20 cellular contexts compared by ENCODE assay signal in the genomic region with DNA sequence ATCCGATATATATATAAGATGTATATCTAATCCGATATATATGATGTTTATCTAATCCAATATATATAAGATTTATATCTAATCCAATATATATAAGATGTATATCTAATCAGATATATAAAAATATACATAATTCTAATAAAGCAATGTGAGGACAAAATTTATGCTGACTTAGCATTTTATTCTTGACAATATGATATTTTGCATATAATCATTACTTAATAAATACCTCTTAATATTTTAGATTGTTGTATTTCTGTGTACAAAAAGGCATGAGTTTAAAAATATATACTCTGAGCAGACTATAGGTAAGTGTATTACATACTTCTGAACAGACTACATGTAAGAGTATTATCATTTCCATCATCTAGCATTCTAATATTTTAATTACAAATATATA. TPM values are rescaled to one million over a fixed set of nuclear protein-coding genes. Genes with fewer than 3 reads are reported as not detected.
DNase-seq lines count a peak whose midpoint lies in the region; ATAC-seq, FAIRE-seq and TF ChIP-seq lines count a peak whose summit lies in the region.
"Had no signal": no experiment of that assay in that cellular context is flagged by ENCODE, and none has a peak within 500 bp of the region (broad histone marks: within the 10 kb centered on the region; RNA-seq: fewer than 3 reads in every experiment).

No MANE protein-coding gene starts in this region.

- no peaks in the 10 kb centered on the region for H3K79me1 ChIP-seq in neuronal stem cell (ENCODE audit: low read depth, low read length)

- no peak overlapping the region for H2BK12ac ChIP-seq in neuronal stem cell (ENCODE audit: low read length)

- H3K9ac ChIP-seq in HepG2 (ENCODE audit: insufficient read depth, low read depth, low read length) (no peak overlapping the region), K562 (ENCODE audit: insufficient read depth in 1 of 2, low read depth in 2 of 2, low read length in 2 of 2) (no peak overlapping the region), neuronal stem cell (ENCODE audit: low read depth, low read length, poor library complexity) (no peak overlapping the region)
- H3K9ac ChIP-seq: BLaER1 treated with 17β-estradiol and CSF1 and Interleukin-3, amounts not matched to agents 10 nM and 100 nM; GM23248 had no signal

- H3K4me1 ChIP-seq in HepG2 (ENCODE audit: insufficient read depth, low read length) (no peaks in the 10 kb centered on the region), right lobe of liver (no peaks in the 10 kb centered on the region), K562 (replicated peaks in 1 of 2; ENCODE audit: control insufficient read depth in 2 of 2, insufficient read depth in 2 of 2, low read length in 2 of 2) (no peaks in the 10 kb centered on the region), small intestine (ENCODE audit: control insufficient read depth in 2 of 2, insufficient read depth in 1 of 2, low read depth in 1 of 2, low read length in 1 of 2) (no peaks in the 10 kb centered on the region), neuronal stem cell (ENCODE audit: control insufficient read depth in 2 of 2, insufficient read depth in 1 of 2, low read depth in 1 of 2, low read length in 2 of 2) (no peaks in the 10 kb centered on the region)
- H3K4me1 ChIP-seq: BE2C; BLaER1 treated with 17β-estradiol and CSF1 and Interleukin-3, amounts not matched to agents 10 nM and 100 nM had no signal

- no TSS peak for BruUV-seq in HepG2 (replicated peaks; lab: Mats Ljungman, UMichigan)
- BruUV-seq in K562 (replicated peaks; lab: Mats Ljungman, UMichigan) = no TSS peak

- H2AK5ac ChIP-seq in neuronal stem cell (ENCODE audit: low read depth, low read length) = no peak overlapping the region

- in situ Hi-C loops in HepG2 (cut with HindIII; ENCODE audit: extremely low pct_ligation_motif_present, low pct_unique_long_range_greater_than_20kb) = no loop called here
- in situ Hi-C loops in K562 (cut with MboI) = no loop called here

- no peak for TF ChIP-seq CTCF in HepG2 (CRISPR knock-in tag; IDR thresholded peaks at IDR 0.05)
- no peak for TF ChIP-seq CTCF in right lobe of liver (IDR thresholded peaks at IDR 0.05)
- no peak for TF ChIP-seq CTCF in K562 (IDR thresholded peaks at IDR 0.05 in 2 of 3, conservative IDR thresholded peaks at IDR 0.05 in 1 of 3; ENCODE audit: insufficient read depth in 2 of 3, low read depth in 1 of 3, low read length in 3 of 3)

- H3K79me2 ChIP-seq in HepG2 (ENCODE audit: insufficient read depth, low read length) (no peaks in the 10 kb centered on the region), K562 (ENCODE audit: control insufficient read depth, insufficient read depth, low read length) (no peaks in the 10 kb centered on the region)

- no peak for ATAC-seq in HepG2
- ATAC-seq in right lobe of liver = no peak
- no peak for ATAC-seq in K562

- TF ChIP-seq POLR2A in HepG2 (IDR thresholded peaks at IDR 0.05; ENCODE audit: insufficient read depth in 1 of 2, low read depth in 2 of 2, low read length in 2 of 2) = no peak
- TF ChIP-seq POLR2A in right lobe of liver (IDR thresholded peaks at IDR 0.05) = no peak
- no peak for TF ChIP-seq POLR2A in K562 (conservative IDR thresholded peaks at IDR 0.05)

- H4K8ac ChIP-seq in neuronal stem cell (ENCODE audit: low read depth, low read length) = no peak overlapping the region

- H3K9me1 ChIP-seq in K562 (ENCODE audit: control insufficient read depth, insufficient read depth, low read length) = no peaks in the 10 kb centered on the region

- H3K9me3 ChIP-seq in HepG2 (ENCODE audit: low read length) = no peaks in the 10 kb centered on the region
- no peaks in the 10 kb centered on the region for H3K9me3 ChIP-seq in right lobe of liver
- no peaks in the 10 kb centered on the region for H3K9me3 ChIP-seq in K562 (replicated peaks; ENCODE audit: control insufficient read depth, insufficient read depth, low read depth, low read length)
- no peaks in the 10 kb centered on the region for H3K9me3 ChIP-seq in small intestine (ENCODE audit: control insufficient read depth, low read depth)
- H3K9me3 ChIP-seq in neuronal stem cell (replicated peaks in 1 of 2; ENCODE audit: control insufficient read depth in 2 of 2, insufficient read depth in 1 of 2, low read depth in 1 of 2, low read length in 2 of 2) = no peaks in the 10 kb centered on the region
- H3K9me3 ChIP-seq: BE2C; BLaER1 treated with 17β-estradiol and CSF1 and Interleukin-3, amounts not matched to agents 10 nM and 100 nM had no signal

- H3K27me3 ChIP-seq in HepG2 (ENCODE audit: control insufficient read depth in 1 of 2, insufficient read depth in 2 of 2, low read length in 2 of 2) = no peaks in the 10 kb centered on the region; a peak in 1 of 5 replicates
- no peaks in the 10 kb centered on the region for H3K27me3 ChIP-seq in right lobe of liver
- no peaks in the 10 kb centered on the region for H3K27me3 ChIP-seq in K562 (ENCODE audit: control insufficient read depth in 2 of 2, insufficient read depth in 2 of 2, low read length in 2 of 2)
- H3K27me3 ChIP-seq in small intestine (ENCODE audit: control insufficient read depth in 2 of 2, insufficient read depth in 2 of 2, low read length in 2 of 2) = no peaks in the 10 kb centered on the region
- H3K27me3 ChIP-seq in neuronal stem cell (ENCODE audit: control insufficient read depth in 3 of 3, insufficient read depth in 3 of 3, low read depth in 1 of 3, low read length in 3 of 3) = no peaks in the 10 kb centered on the region
- H3K27me3 ChIP-seq: BE2C; BLaER1 treated with 17β-estradiol and CSF1 and Interleukin-3, amounts not matched to agents 10 nM and 100 nM had no signal

- no peak overlapping the region for H2BK120ac ChIP-seq in neuronal stem cell (ENCODE audit: low read depth, low read length)

- H4K20me1 ChIP-seq in HepG2 (ENCODE audit: insufficient read depth, low read length) = no peaks in the 10 kb centered on the region
- no peaks in the 10 kb centered on the region for H4K20me1 ChIP-seq in K562 (replicated peaks; ENCODE audit: control insufficient read depth, insufficient read depth, low read length)
- H4K20me1 ChIP-seq: BLaER1 treated with 17β-estradiol and CSF1 and Interleukin-3, amounts not matched to agents 10 nM and 100 nM had no signal

- H3K4ac ChIP-seq in neuronal stem cell (ENCODE audit: low read length) = no peak overlapping the region

- intact Hi-C loops in HepG2 (cut with micrococcal nuclease; ENCODE audit: unreplicated experiment) (no loop called here), right lobe of liver (cut with DNase I) (no loop called here), K562 (cut with micrococcal nuclease) (no loop called here)

- no peak overlapping the region for H2AFZ ChIP-seq in HepG2 (ENCODE audit: low read length)
- H2AFZ ChIP-seq in K562 (ENCODE audit: low read depth, low read length) = no peak overlapping the region
- no peak overlapping the region for H2AFZ ChIP-seq in neuronal stem cell (ENCODE audit: low read length)

- H3K14ac ChIP-seq in neuronal stem cell (ENCODE audit: low read length) = no peak overlapping the region

- H2BK5ac ChIP-seq in neuronal stem cell (ENCODE audit: low read length) = no peak overlapping the region

- H3K4me3 ChIP-seq in HepG2 (replicated peaks in 1 of 3; ENCODE audit: insufficient read depth in 1 of 3, low read depth in 2 of 3, low read length in 3 of 3) (no peak overlapping the region), right lobe of liver (no peak overlapping the region), K562 (no peak overlapping the region), small intestine (ENCODE audit: low read depth in 1 of 2, low read length in 2 of 2) (no peak overlapping the region), neuronal stem cell (ENCODE audit: low read length in 2 of 2) (no peak overlapping the region)
- H3K4me3 ChIP-seq: BLaER1 treated with 17β-estradiol and CSF1 and Interleukin-3, amounts not matched to agents 10 nM and 100 nM; GM23248 had no signal

- H3K18ac ChIP-seq in neuronal stem cell (ENCODE audit: low read length) = no peak overlapping the region

- TF ChIP-seq EP300 in HepG2 (IDR thresholded peaks at IDR 0.05; ENCODE audit: low read depth in 2 of 2, low read length in 2 of 2) = no peak
- no peak for TF ChIP-seq EP300 in HepG2 (CRISPR knock-in tag; IDR thresholded peaks at IDR 0.05; ENCODE audit: borderline replicate concordance)
- TF ChIP-seq EP300 in K562 (IDR thresholded peaks at IDR 0.05; ENCODE audit: low read length) = no peak

- no peak overlapping the region for H3K23ac ChIP-seq in neuronal stem cell (ENCODE audit: low read depth, low read length, poor library complexity)

- WGBS in HepG2 (ENCODE audit: low lambda C conversion rate) = 29% methylated on average over 2 of the region's 2 CpGs
- 96% methylated on average over 2 of the region's 2 CpGs for WGBS in right lobe of liver (ENCODE audit: insufficient coverage, low coverage, low lambda C conversion rate, missing lambda C conversion rate)
- 0% methylated on average over 2 of the region's 2 CpGs for WGBS in K562 (ENCODE audit: insufficient coverage, low coverage, missing lambda C conversion rate)
- WGBS in small intestine, 3 donors = 89 to 93% (median 91%) methylated on average over 2 of the region's 2 CpGs
- no CpG with 5 or more reads among the region's 2 CpGs for WGBS in neuronal stem cell (ENCODE audit: extremely low coverage in 2 of 2, insufficient read length in 2 of 2, insufficient replicate concordance in 1 of 2), 2 donors

- H3K27ac ChIP-seq in HepG2 (ENCODE audit: extremely low read length, insufficient read depth, low read length) = no peak overlapping the region
- H3K27ac ChIP-seq in right lobe of liver = no peak overlapping the region
- H3K27ac ChIP-seq in K562 (ENCODE audit: extremely low read depth, low read depth, low read length) = no peak overlapping the region
- no peak overlapping the region for H3K27ac ChIP-seq in small intestine (ENCODE audit: low read depth in 1 of 2, low read length in 1 of 2)
- no peak overlapping the region for H3K27ac ChIP-seq in neuronal stem cell (replicated peaks; ENCODE audit: low read length)
- H3K27ac ChIP-seq: 22Rv1; BLaER1 treated with 17β-estradiol and CSF1 and Interleukin-3, amounts not matched to agents 10 nM and 100 nM; GM23248 had no signal

- no peak overlapping the region for H4K91ac ChIP-seq in neuronal stem cell (ENCODE audit: low read depth, low read length, poor library complexity)

- POLR2A ChIA-PET in HepG2 (lab: Yijun Ruan, JAX) (no interaction called here), K562 (lab: Yijun Ruan, JAX) (no interaction called here)

- H3K4me2 ChIP-seq in HepG2 (ENCODE audit: low read depth, low read length) (no peak overlapping the region), K562 (ENCODE audit: insufficient read depth, low read length) (no peak overlapping the region), neuronal stem cell (ENCODE audit: insufficient read depth, low read length, poor library complexity, severe bottlenecking) (no peak overlapping the region)
- H3K4me2 ChIP-seq: BLaER1 treated with 17β-estradiol and CSF1 and Interleukin-3, amounts not matched to agents 10 nM and 100 nM had no signal

- DNase-seq in HepG2 (ENCODE audit: low spot score) (no peak), right lobe of liver (no peak), K562 (ENCODE audit: extremely low read depth in 1 of 4, low spot score in 3 of 4) (no peak), small intestine (no peak), neuronal stem cell (ENCODE audit: low spot score) (no peak)
- DNase-seq in stimulated activated CD4-positive, alpha-beta T cell treated with anti-CD3 and anti-CD28 coated beads, Interleukin-2, amount 100 ng/mL, for 48 hours = no peak
- DNase-seq: ACHN; AML-193; BE2C; Calu3; CD4-positive, alpha-beta T cell; COR-L47; DMS53; DMS79 treated with DMSO at 0.1 percent for 48 hours; GM23248; H9; HFFc6 had no signal

- no peak for TF ChIP-seq RAD21 in HepG2 (CRISPR knock-in tag; IDR thresholded peaks at IDR 0.05)
- TF ChIP-seq RAD21 in K562 (CRISPR knock-in tag; conservative IDR thresholded peaks at IDR 0.05 in 1 of 2, IDR thresholded peaks at IDR 0.05 in 1 of 2) = no peak

- CTCF ChIA-PET in HepG2 (lab: Yijun Ruan, JAX; ENCODE audit: low intra/inter-chr PET ratio, low total read pairs) = no interaction called here
- CTCF ChIA-PET in K562 (lab: Yijun Ruan, JAX; ENCODE audit: low intra/inter-chr PET ratio) = no interaction called here

- H3K36me3 ChIP-seq in HepG2 (replicated peaks in 1 of 2; ENCODE audit: control insufficient read depth in 1 of 2, insufficient read depth in 2 of 2, low read length in 2 of 2) (no peaks in the 10 kb centered on the region), right lobe of liver (no peaks in the 10 kb centered on the region), K562 (ENCODE audit: control insufficient read depth, insufficient read depth, low read length) (no peaks in the 10 kb centered on the region), small intestine (ENCODE audit: control insufficient read depth in 2 of 2, insufficient read depth in 2 of 2, low read length in 2 of 2) (no peaks in the 10 kb centered on the region), neuronal stem cell (replicated peaks in 1 of 2; ENCODE audit: control insufficient read depth in 2 of 2, insufficient read depth in 2 of 2, low read length in 2 of 2) (no peaks in the 10 kb centered on the region)
- H3K36me3 ChIP-seq: BE2C; BLaER1 treated with 17β-estradiol and CSF1 and Interleukin-3, amounts not matched to agents 10 nM and 100 nM had no signal

- no peak overlapping the region for H2BK15ac ChIP-seq in neuronal stem cell (ENCODE audit: low read length)

- FAIRE-seq in HepG2 (lab: Jason Lieb, UNC) = no peak
- FAIRE-seq in K562 (lab: Jason Lieb, UNC) = no peak
- peak; percentile 98 for FAIRE-seq in small intestine (lab: Jason Lieb, UNC)
- FAIRE-seq: GM19239 had no signal

RNA-seq across cellular contexts. Expression of a gene that starts 18.9 kb away (rescaled TPM):
- not detected in 2 replicates for total RNA-seq in HepG2 (2016; rRNA removed; fragmentation: Illumina TruSeq; extraction: Trizol)
- not detected in 2 replicates for total RNA-seq in HepG2 (2016; cell fraction: cytosol; rRNA removed; fragmentation: Illumina TruSeq; extraction: Trizol; ENCODE audit: low read depth)
- not detected in 2 replicates for total RNA-seq in HepG2 (2016; cell fraction: insoluble cytoplasmic fraction; rRNA removed; fragmentation: Illumina TruSeq; extraction: Trizol)
- not detected in 2 replicates for total RNA-seq in HepG2 (2016; cell fraction: membrane; rRNA removed; fragmentation: Illumina TruSeq; extraction: Trizol)
- total RNA-seq in HepG2 (2016; cell fraction: nucleus; rRNA removed; fragmentation: Illumina TruSeq; extraction: Trizol) = not detected in 2 replicates
- polyA plus RNA-seq in HepG2 (2011; rRNA removed) = not detected in 2 replicates
- not detected in 2 replicates for polyA plus RNA-seq in HepG2 (2011; cell fraction: cytosol; rRNA removed)
- polyA plus RNA-seq in HepG2 (2011; cell fraction: nucleus; rRNA removed) = not detected in 2 replicates
- not detected in 2 replicates for polyA plus RNA-seq in HepG2 (2012)
- not detected in 2 replicates for polyA plus RNA-seq in HepG2 (2016; cell fraction: cytosol; fragmentation: Illumina TruSeq; extraction: Trizol; ENCODE audit: low read depth)
- polyA plus RNA-seq in HepG2 (2016; cell fraction: insoluble cytoplasmic fraction; fragmentation: Illumina TruSeq; extraction: Trizol; ENCODE audit: low read depth) = not detected in 2 replicates
- polyA plus RNA-seq in HepG2 (2016; cell fraction: membrane; fragmentation: Illumina TruSeq; extraction: Trizol; ENCODE audit: low read depth) = not detected in 2 replicates
- not detected in 2 replicates for polyA plus RNA-seq in HepG2 (2016; cell fraction: nucleus; fragmentation: Illumina TruSeq; extraction: Trizol; ENCODE audit: insufficient read depth, low read depth)
- polyA minus RNA-seq in HepG2 (2011; rRNA and poly(A)+ RNA removed; ENCODE audit: low replicate concordance) = not detected in 2 replicates
- not detected in 2 replicates for polyA minus RNA-seq in HepG2 (2011; cell fraction: cytosol; rRNA and poly(A)+ RNA removed)
- polyA minus RNA-seq in HepG2 (2011; cell fraction: nucleus; rRNA and poly(A)+ RNA removed) = not detected in 2 replicates
- total RNA-seq in right lobe of liver = 1 to 10 TPM in 1 of 6 experiments, under 1 TPM in 5; 0.24 to 1.0 (median 0.32) TPM
- not detected in 2 replicates for total RNA-seq in K562 (2011; cell fraction: chromatin; rRNA removed; ENCODE audit: low replicate concordance)
- not detected in 2 replicates for total RNA-seq in K562 (2011; cell fraction: nucleolus; rRNA removed)
- not detected in 2 replicates for total RNA-seq in K562 (2011; cell fraction: nucleoplasm; rRNA removed)
- total RNA-seq in K562 (2014; rRNA removed) = not detected in 2 replicates
- not detected in 2 replicates for total RNA-seq in K562 (2014; rRNA removed; fragmentation: Illumina TruSeq; extraction: Trizol)
- not detected in 2 replicates for total RNA-seq in K562 (2015; rRNA removed; fragmentation: Illumina TruSeq; extraction: Trizol)
- total RNA-seq in K562 (2021) = not detected in 2 replicates
- not detected in 2 replicates for polyA plus RNA-seq in K562 (2011; rRNA removed)
- not detected in 2 replicates for polyA plus RNA-seq in K562 (2011; cell fraction: cytosol; rRNA removed)
- polyA plus RNA-seq in K562 (2011; cell fraction: nucleus; rRNA removed) = not detected in 2 replicates
- not detected in 2 replicates for polyA plus RNA-seq in K562 (2012)
- not detected in 2 replicates for polyA plus RNA-seq in K562 (2014; fragmentation: Illumina TruSeq; extraction: Trizol)
- polyA plus RNA-seq in K562 (2014; fragmentation: Nextera tagmentation; extraction: Ambion mirVana) = not detected
- polyA plus RNA-seq in K562 (2014; rRNA removed) = not detected in 2 replicates
- not detected in 2 replicates for polyA minus RNA-seq in K562 (2011; rRNA and poly(A)+ RNA removed)
- not detected in 2 replicates for polyA minus RNA-seq in K562 (2011; cell fraction: cytosol; rRNA and poly(A)+ RNA removed)
- not detected in 2 replicates for polyA minus RNA-seq in K562 (2011; cell fraction: nucleus; rRNA and poly(A)+ RNA removed)
- under 1 TPM in 1 of 3 donors, not detected in 2; 0.46 TPM for polyA plus RNA-seq in small intestine
- 0.57 TPM for polyA plus RNA-seq in neuronal stem cell (2013, experiment 1 of 2)
- polyA plus RNA-seq in neuronal stem cell (2013, experiment 2 of 2) = 0.57 TPM
